35 cellular contexts compared by ENCODE assay signal in the genomic region with DNA sequence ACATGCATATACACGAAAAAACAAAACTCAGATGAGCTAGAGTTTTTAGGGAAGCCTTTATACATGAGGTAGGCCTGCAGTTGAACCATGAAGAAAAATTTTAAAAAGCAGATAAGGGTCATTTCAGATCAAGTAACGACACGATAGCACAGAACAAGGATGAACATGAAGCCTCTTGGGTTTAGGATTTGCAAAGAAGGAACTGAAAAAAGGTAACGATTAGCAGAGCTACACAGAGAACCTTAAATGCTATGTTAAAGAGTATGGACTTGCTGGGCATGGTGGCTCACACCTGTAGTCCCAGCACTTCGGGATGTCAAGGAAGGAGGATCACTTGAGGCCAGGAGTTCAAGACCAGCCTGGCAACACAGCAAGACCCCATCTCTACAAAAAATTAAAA.
"Had no signal": no experiment of that assay in that cellular context is flagged by ENCODE, and none has a peak within 500 bp of the region (broad histone marks: within the 10 kb centered on the region; RNA-seq: fewer than 3 reads in every experiment).

No MANE protein-coding gene starts in this region.

- H3K27ac Mint-ChIP-seq: activated CD4-positive, alpha-beta memory T cell treated with anti-CD3 and anti-CD28 coated beads for 36 hours; activated CD4-positive, alpha-beta T cell treated with anti-CD3 and anti-CD28 coated beads for 36 hours; activated CD4-positive, alpha-beta T cell treated with anti-CD3 and anti-CD28 coated beads, Interleukin-2, amount 10 ng/mL, durations not matched to agents 24 days and 14 days; activated CD8-positive, alpha-beta memory T cell treated with anti-CD3 and anti-CD28 coated beads, Interleukin-2, amount 10 ng/mL, durations not matched to agents 7 days and 5 days; activated CD8-positive, alpha-beta T cell treated with anti-CD3 and anti-CD28 coated beads, Interleukin-2, amount 10 ng/mL, durations not matched to agents 7 days and 5 days; activated naive CD4-positive, alpha-beta T cell treated with anti-CD3 and anti-CD28 coated beads, Interleukin-2, amount 50 U/mL, for 24 hours; activated naive CD8-positive, alpha-beta T cell treated with anti-CD3 and anti-CD28 coated beads for 36 hours; activated naive CD8-positive, alpha-beta T cell treated with anti-CD3 and anti-CD28 coated beads, Interleukin-2, amount 50 U/mL, for 24 hours; activated T-helper 1 cell treated with anti-CD3 and anti-CD28 coated beads, Interleukin-12 subunit alpha, Interleukin-12 subunit beta, Interleukin-2, Interleukin-4 antibody, amounts not matched to agents 30 ng/mL and 10 ng/mL and 1 ng/mL, durations not matched to agents 14 hours and 24 hours and 36 hours; effector memory CD8-positive, alpha-beta T cell; T-helper 1 cell treated with Interleukin-12 subunit alpha and Interleukin-12 subunit beta and Interleukin-4 antibody, amounts not matched to agents 30 μg/mL and 1 μg/mL, for 36 hours; T-helper 2 cell treated with Interferon-gamma antibody and Interleukin-4, amounts not matched to agents 5 μg/mL and 100 μg/mL, for 36 hours had no signal

- H3K27ac ChIP-seq: adrenal gland, body of pancreas, epithelial cell of prostate, esophagus squamous epithelium, gastroesophageal sphincter, heart right ventricle, hepatocyte, WERI-Rb-1 had no signal

- DNase-seq: activated CD4-positive, alpha-beta memory T cell treated with anti-CD3 and anti-CD28 coated beads for 36 hours; activated CD4-positive, alpha-beta T cell treated with anti-CD3 and anti-CD28 coated beads for 36 hours; activated CD4-positive, alpha-beta T cell treated with anti-CD3 and anti-CD28 coated beads, Interleukin-2, amount 10 ng/mL, durations not matched to agents 24 days and 14 days; activated CD4-positive, CD25-positive, alpha-beta regulatory T cell; activated CD4-positive, CD25-positive, alpha-beta regulatory T cell treated with anti-CD3 and anti-CD28 coated beads, Interleukin-2, amount 50 U/mL, for 72 hours; activated CD8-positive, alpha-beta memory T cell treated with anti-CD3 and anti-CD28 coated beads, Interleukin-2, amount 10 ng/mL, durations not matched to agents 7 days and 5 days; activated CD8-positive, alpha-beta memory T cell treated with anti-CD3 and anti-CD28 coated beads, Interleukin-2, amount 50 U/mL, for 4 hours; activated CD8-positive, alpha-beta T cell treated with anti-CD3 and anti-CD28 coated beads, Interleukin-2, amount 10 ng/mL, durations not matched to agents 7 days and 5 days; activated gamma-delta T cell; activated naive CD4-positive, alpha-beta T cell treated with Interleukin-2 at 50 U/mL for 16 hours; activated naive CD8-positive, alpha-beta T cell treated with anti-CD3 and anti-CD28 coated beads for 36 hours; activated naive CD8-positive, alpha-beta T cell treated with anti-CD3 and anti-CD28 coated beads, Interleukin-2, amount 50 U/mL, for 24 hours; activated T-cell treated with anti-CD3 and anti-CD28 coated beads, Interleukin-2, amount 50 U/mL, for 1 hour; activated T-cell treated with anti-CD3 and anti-CD28 coated beads, Interleukin-2, amount 50 U/mL, for 48 hours; adrenal gland; amygdala; aorta; body of pancreas; caudate nucleus; cortex of kidney; dermis blood vessel endothelial cell; effector CD4-positive, alpha-beta T cell; effector memory CD8-positive, alpha-beta T cell; esophagus squamous epithelium; foreskin melanocyte; heart right ventricle; T1000; WERI-Rb-1 had no signal

- H3K27me3 ChIP-seq: adrenal gland, body of pancreas, esophagus squamous epithelium, gastroesophageal sphincter, heart right ventricle, hepatocyte had no signal

- H3K36me3 ChIP-seq: WERI-Rb-1 had no signal

- H3K9me3 ChIP-seq: adrenal gland, body of pancreas, esophagus squamous epithelium, gastroesophageal sphincter, heart right ventricle had no signal

- H3K4me1 Mint-ChIP-seq: activated CD4-positive, alpha-beta T cell treated with anti-CD3 and anti-CD28 coated beads for 36 hours; activated CD4-positive, alpha-beta T cell treated with anti-CD3 and anti-CD28 coated beads, Interleukin-2, amount 10 ng/mL, durations not matched to agents 24 days and 14 days; activated CD8-positive, alpha-beta memory T cell treated with anti-CD3 and anti-CD28 coated beads, Interleukin-2, amount 10 ng/mL, durations not matched to agents 7 days and 5 days; activated naive CD4-positive, alpha-beta T cell treated with anti-CD3 and anti-CD28 coated beads, Interleukin-2, amount 50 U/mL, for 24 hours; activated naive CD8-positive, alpha-beta T cell treated with anti-CD3 and anti-CD28 coated beads for 36 hours; activated naive CD8-positive, alpha-beta T cell treated with anti-CD3 and anti-CD28 coated beads, Interleukin-2, amount 50 U/mL, for 24 hours had no signal

- ATAC-seq: activated CD4-positive, alpha-beta T cell treated with anti-CD3 and anti-CD28 coated beads for 36 hours; activated CD8-positive, alpha-beta memory T cell treated with anti-CD3 and anti-CD28 coated beads, Interleukin-2, amount 10 ng/mL, durations not matched to agents 7 days and 5 days; activated CD8-positive, alpha-beta T cell treated with anti-CD3 and anti-CD28 coated beads, Interleukin-2, amount 10 ng/mL, durations not matched to agents 7 days and 5 days; activated naive CD8-positive, alpha-beta T cell treated with anti-CD3 and anti-CD28 coated beads, Interleukin-2, amount 50 U/mL, for 24 hours; body of pancreas; effector memory CD8-positive, alpha-beta T cell; gastroesophageal sphincter; heart right ventricle had no signal

- H3K4me1 ChIP-seq: adrenal gland, body of pancreas, esophagus squamous epithelium, gastroesophageal sphincter, heart right ventricle had no signal

- H3K27me3 Mint-ChIP-seq: activated CD4-positive, alpha-beta memory T cell treated with anti-CD3 and anti-CD28 coated beads for 36 hours; activated CD4-positive, alpha-beta T cell treated with anti-CD3 and anti-CD28 coated beads for 36 hours; activated CD4-positive, alpha-beta T cell treated with anti-CD3 and anti-CD28 coated beads, Interleukin-2, amount 10 ng/mL, durations not matched to agents 24 days and 14 days; activated CD8-positive, alpha-beta memory T cell treated with anti-CD3 and anti-CD28 coated beads, Interleukin-2, amount 10 ng/mL, durations not matched to agents 7 days and 5 days; activated naive CD4-positive, alpha-beta T cell treated with anti-CD3 and anti-CD28 coated beads, Interleukin-2, amount 50 U/mL, for 24 hours; activated naive CD8-positive, alpha-beta T cell treated with anti-CD3 and anti-CD28 coated beads for 36 hours; activated naive CD8-positive, alpha-beta T cell treated with anti-CD3 and anti-CD28 coated beads, Interleukin-2, amount 50 U/mL, for 24 hours; effector memory CD8-positive, alpha-beta T cell had no signal

- H3K4me3 ChIP-seq: adrenal gland, body of pancreas, esophagus squamous epithelium, gastroesophageal sphincter, heart right ventricle, hepatocyte had no signal

- H3K4me3 Mint-ChIP-seq: activated CD4-positive, alpha-beta memory T cell treated with anti-CD3 and anti-CD28 coated beads for 36 hours; activated CD4-positive, alpha-beta T cell treated with anti-CD3 and anti-CD28 coated beads for 36 hours; activated CD4-positive, alpha-beta T cell treated with anti-CD3 and anti-CD28 coated beads, Interleukin-2, amount 10 ng/mL, durations not matched to agents 24 days and 14 days; activated CD8-positive, alpha-beta memory T cell treated with anti-CD3 and anti-CD28 coated beads, Interleukin-2, amount 10 ng/mL, durations not matched to agents 7 days and 5 days; activated CD8-positive, alpha-beta T cell treated with anti-CD3 and anti-CD28 coated beads, Interleukin-2, amount 10 ng/mL, durations not matched to agents 7 days and 5 days; activated naive CD4-positive, alpha-beta T cell treated with anti-CD3 and anti-CD28 coated beads, Interleukin-2, amount 50 U/mL, for 24 hours; activated naive CD8-positive, alpha-beta T cell treated with anti-CD3 and anti-CD28 coated beads for 36 hours; activated naive CD8-positive, alpha-beta T cell treated with anti-CD3 and anti-CD28 coated beads, Interleukin-2, amount 50 U/mL, for 24 hours; activated T-helper 1 cell treated with anti-CD3 and anti-CD28 coated beads, Interleukin-12 subunit alpha, Interleukin-12 subunit beta, Interleukin-2, Interleukin-4 antibody, amounts not matched to agents 30 ng/mL and 10 ng/mL and 1 ng/mL, durations not matched to agents 14 hours and 24 hours and 36 hours; effector memory CD8-positive, alpha-beta T cell; T-helper 1 cell treated with Interleukin-12 subunit alpha and Interleukin-12 subunit beta and Interleukin-4 antibody, amounts not matched to agents 30 μg/mL and 1 μg/mL, for 36 hours; T-helper 2 cell treated with Interferon-gamma antibody and Interleukin-4, amounts not matched to agents 5 μg/mL and 100 μg/mL, for 36 hours had no signal

- H3K9me3 Mint-ChIP-seq: activated CD4-positive, alpha-beta memory T cell treated with anti-CD3 and anti-CD28 coated beads for 36 hours; activated CD4-positive, alpha-beta T cell treated with anti-CD3 and anti-CD28 coated beads, Interleukin-2, amount 10 ng/mL, durations not matched to agents 24 days and 14 days; activated naive CD4-positive, alpha-beta T cell treated with anti-CD3 and anti-CD28 coated beads, Interleukin-2, amount 50 U/mL, for 24 hours; activated naive CD8-positive, alpha-beta T cell treated with anti-CD3 and anti-CD28 coated beads for 36 hours; activated naive CD8-positive, alpha-beta T cell treated with anti-CD3 and anti-CD28 coated beads, Interleukin-2, amount 50 U/mL, for 24 hours; activated T-helper 1 cell treated with anti-CD3 and anti-CD28 coated beads, Interleukin-12 subunit alpha, Interleukin-12 subunit beta, Interleukin-2, Interleukin-4 antibody, amounts not matched to agents 30 ng/mL and 10 ng/mL and 1 ng/mL, durations not matched to agents 14 hours and 24 hours and 36 hours; effector memory CD8-positive, alpha-beta T cell; T-helper 1 cell treated with Interleukin-12 subunit alpha and Interleukin-12 subunit beta and Interleukin-4 antibody, amounts not matched to agents 30 μg/mL and 1 μg/mL, for 36 hours; T-helper 2 cell treated with Interferon-gamma antibody and Interleukin-4, amounts not matched to agents 5 μg/mL and 100 μg/mL, for 36 hours had no signal
